Comparison of ENCODE assay signal across 10 cellular contexts in genomic region chr14:103542545-103543088, GRCh38.
DNase-seq lines count a peak whose midpoint lies in the region; ATAC-seq and TF ChIP-seq lines count a peak whose summit lies in the region.
"Had no signal": no experiment of that assay in that cellular context is flagged by ENCODE, and none has a peak within 500 bp of the region (broad histone marks: within the 10 kb centered on the region; RNA-seq: fewer than 3 reads in every experiment).

No MANE protein-coding gene starts in this region.

- H3K9me3 ChIP-seq in HUES6 (ENCODE audit: control insufficient read depth, insufficient read depth, low read depth, low read length) (no peaks in the 10 kb centered on the region), WERI-Rb-1 (ENCODE audit: severe bottlenecking) (no peaks in the 10 kb centered on the region)
- H3K9me3 ChIP-seq: neutrophil had no signal

- H3K27me3 ChIP-seq in HUES6 (ENCODE audit: control insufficient read depth, insufficient read depth, low read length), result no peaks in the 10 kb centered on the region
- H3K27me3 ChIP-seq in WERI-Rb-1 (ENCODE audit: insufficient read depth, low read depth, severe bottlenecking), result no peaks in the 10 kb centered on the region

- H3K4me3 ChIP-seq in HUES6 (ENCODE audit: low read depth, low read length) (peak overlapping the region; percentile 54), WERI-Rb-1 (ENCODE audit: low read depth, low read length) (no peak overlapping the region)

- DNase-seq in WERI-Rb-1 (peak; percentile 78), inferior parietal cortex (ENCODE audit: extremely low spot score) (peak; percentile 77), substantia nigra (lab: John Stamatoyannopoulos, UW) (peak; percentile 63 to 96 (median 92))
- DNase-seq in activated T-cell treated with anti-CD3 and anti-CD28 coated beads, Interleukin-2, amount 50 U/mL, for 48 hours, result no peak
- DNase-seq in activated CD8-positive, alpha-beta memory T cell treated with anti-CD3 and anti-CD28 coated beads, Interleukin-2, amount 50 U/mL, for 48 hours, result no peak

- peaks cover 39% of the 10 kb centered on the region for H3K4me1 ChIP-seq in HUES6 (ENCODE audit: control insufficient read depth, insufficient read depth, low read length)

- peak overlapping the region; percentile 84 for H3K9ac ChIP-seq in HUES6 (ENCODE audit: low read length)

- ATAC-seq in GM18517 (IDR thresholded peaks at IDR 0.05; ENCODE audit: unreplicated experiment) (no peak), HG03439 (IDR thresholded peaks at IDR 0.05; ENCODE audit: unreplicated experiment) (no peak)

- peak overlapping the region; percentile 97 for H3K27ac ChIP-seq in HUES6 (ENCODE audit: low read depth, low read length)
- H3K27ac ChIP-seq in WERI-Rb-1, result peak overlapping the region; percentile 77
- peak overlapping the region; percentile 97 for H3K27ac ChIP-seq in substantia nigra (ENCODE audit: low read depth, low read length, poor library complexity, severe bottlenecking)
- H3K27ac ChIP-seq: neutrophil, VCaP had no signal

- TF ChIP-seq CTCF in WERI-Rb-1 (IDR thresholded peaks at IDR 0.05; ENCODE audit: low read depth, low read length), result no peak

- no peaks in the 10 kb centered on the region for H3K36me3 ChIP-seq in HUES6 (ENCODE audit: control insufficient read depth, insufficient read depth, low read length)
- no peaks in the 10 kb centered on the region for H3K36me3 ChIP-seq in WERI-Rb-1
- H3K36me3 ChIP-seq: neutrophil had no signal

Comparison
In these comparisons a context has a peak if more than half of its experiments do, and no peak if none do; other contexts are left out.
1. DNase-seq: peak in WERI-Rb-1 (single experiment), inferior parietal cortex (single experiment) and substantia nigra (49 of 49); none in activated T-cell treated with anti-CD3 and anti-CD28 coated beads, Interleukin-2, amount 50 U/mL, for 48 hours (0 of 2) and activated CD8-positive, alpha-beta memory T cell treated with anti-CD3 and anti-CD28 coated beads, Interleukin-2, amount 50 U/mL, for 48 hours (single experiment).
2. Peak in every context shown above with its lines, with median percentiles within 50 percentile points of each other: H3K27ac ChIP-seq.